8 cellular contexts compared by ENCODE assay signal in the genomic region with DNA sequence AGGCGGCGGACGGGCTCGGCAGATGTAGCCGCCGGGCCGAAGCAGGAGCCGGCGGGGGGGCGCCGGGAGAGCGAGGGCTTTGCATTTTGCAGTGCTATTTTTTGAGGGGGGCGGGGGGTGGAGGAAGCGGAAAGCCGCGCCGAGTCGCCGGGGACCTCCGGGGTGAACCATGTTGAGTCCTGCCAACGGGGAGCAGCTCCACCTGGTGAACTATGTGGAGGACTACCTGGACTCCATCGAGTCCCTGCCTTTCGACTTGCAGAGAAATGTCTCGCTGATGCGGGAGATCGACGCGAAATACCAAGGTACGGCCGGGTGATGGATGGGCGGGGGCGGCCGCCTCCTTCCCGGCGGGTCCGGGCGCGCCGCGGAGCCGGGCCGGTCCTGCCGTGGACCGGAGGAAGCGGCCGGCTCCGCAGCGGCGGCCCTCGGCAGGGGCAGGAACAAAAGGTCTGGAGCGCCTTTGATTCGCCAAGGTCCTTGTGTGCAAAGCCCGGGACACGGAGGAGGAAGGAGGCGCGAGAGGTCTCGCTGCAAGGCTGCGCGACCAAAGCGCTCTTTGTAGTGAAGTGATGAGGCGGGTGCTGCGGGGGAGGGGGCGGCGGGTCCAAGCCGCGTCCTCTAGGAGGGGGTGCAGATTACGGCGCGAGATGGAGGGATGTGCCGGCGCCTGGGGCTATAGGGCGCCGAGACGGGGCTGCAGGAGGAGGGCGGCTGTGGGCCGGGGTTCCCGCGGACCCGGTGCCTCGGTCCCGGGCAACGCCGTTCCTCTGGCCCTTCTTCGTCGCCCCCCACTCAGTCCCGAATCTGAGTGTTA. TPM values are rescaled to one million over a fixed set of nuclear protein-coding genes. Genes with fewer than 3 reads are reported as not detected.
A peak's percentile ranks its signal among the peaks of the same experiment; 100 is the strongest.
DNase-seq lines count a peak whose midpoint lies in the region; ATAC-seq and TF ChIP-seq lines count a peak whose summit lies in the region.

No MANE protein-coding gene starts in this region.

- TF ChIP-seq CTCF in GM12872 (IDR thresholded peaks at IDR 0.05; ENCODE audit: insufficient read depth, low read depth, low read length): peak; percentile 33; the same call in 2 of the 3 replicates

- DNase-seq in NCI-H2171 (lab: John Stamatoyannopoulos, UW) (peak; percentile 43), activated T-cell treated with anti-CD3 and anti-CD28 coated beads for 24 hours (ENCODE audit: low read depth) (peak; percentile 51), epithelial cell of prostate (ENCODE audit: low read depth, low spot score) (no peak), myocyte (ENCODE audit: low read depth) (peak; percentile 43), iPS-NIHi7 (ENCODE audit: extremely low spot score) (no peak)
- DNase-seq in stimulated activated CD8-positive, alpha-beta memory T cell treated with anti-CD3 and anti-CD28 coated beads, Interleukin-7, amount 100 ng/mL, for 4 hours (ENCODE audit: low read depth in 2 of 2): peak; percentile 54 to 69

- no peak for ATAC-seq in GM18861 (IDR thresholded peaks at IDR 0.05; ENCODE audit: unreplicated experiment)

- peak overlapping the region; percentile 94 for H3K27ac ChIP-seq in epithelial cell of prostate

RNA-seq across cellular contexts. Expression of gene ING1, which starts 0.7 kb away (rescaled TPM):
- total RNA-seq in myocyte: 7.6 and 9.3 TPM in 2 replicates
- 7.0 TPM for polyA plus RNA-seq in myocyte (2012)

RNA-seq across cellular contexts. Expression of gene CARS2, which starts 8.3 kb away (rescaled TPM):
- 55.8 and 59.6 TPM in 2 replicates for total RNA-seq in myocyte
- 46.0 TPM for polyA plus RNA-seq in myocyte (2012)

Comparison
In these comparisons a context has a peak if more than half of its experiments do, and no peak if none do; other contexts are left out.
1. DNase-seq: peak in NCI-H2171 (single experiment), activated T-cell treated with anti-CD3 and anti-CD28 coated beads for 24 hours (single experiment), myocyte (single experiment) and stimulated activated CD8-positive, alpha-beta memory T cell treated with anti-CD3 and anti-CD28 coated beads, Interleukin-7, amount 100 ng/mL, for 4 hours (2 of 2); none in epithelial cell of prostate (single experiment) and iPS-NIHi7 (single experiment).